In the genomic region with DNA sequence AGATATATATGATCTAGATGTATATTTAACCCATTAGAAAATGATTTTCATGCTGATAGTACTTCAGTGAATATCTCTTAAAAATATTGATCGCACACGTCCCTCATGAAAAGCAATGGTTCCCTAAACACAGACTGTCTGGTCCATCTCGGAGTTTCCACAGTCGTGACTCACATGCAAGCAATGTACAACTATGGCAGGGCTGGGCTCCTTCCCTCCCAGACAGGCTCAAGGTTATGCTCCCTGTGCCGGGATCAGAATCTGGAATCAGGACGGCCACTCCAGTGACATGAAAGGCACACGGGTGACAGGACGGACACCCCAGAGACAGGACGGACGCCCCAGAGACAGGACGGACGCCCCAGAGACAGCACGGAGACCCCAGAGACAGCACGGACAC, we compare ENCODE assay signal across 1 cellular context.
TF ChIP-seq lines count a peak whose summit lies in the region.

No MANE protein-coding gene starts in this region.

TF ChIP-seq in H1, 55 proteins besides CTCF, POLR2A, EP300 and RAD21:
- TF ChIP-seq TAF7 (optimal IDR thresholded peaks at IDR 0.05; ENCODE audit: borderline replicate concordance, low read depth, low read length) (no peak), ATF2 (IDR thresholded peaks at IDR 0.05; ENCODE audit: low read length) (no peak), RXRA (IDR thresholded peaks at IDR 0.05; ENCODE audit: insufficient read depth, low read depth, low read length) (no peak), RBBP5 (IDR thresholded peaks at IDR 0.05; ENCODE audit: borderline replicate concordance, low read depth, low read length) (no peak), SUZ12 (IDR thresholded peaks at IDR 0.05; ENCODE audit: low read length) (no peak), CHD1 (IDR thresholded peaks at IDR 0.05; ENCODE audit: low read depth, low read length) (no peak), SP1 (IDR thresholded peaks at IDR 0.05; ENCODE audit: low read depth, low read length) (no peak), HDAC6 (IDR thresholded peaks at IDR 0.05; ENCODE audit: low read depth, low read length) (no peak), MAFK (IDR thresholded peaks at IDR 0.05; ENCODE audit: low read depth, low read length) (no peak), BACH1 (IDR thresholded peaks at IDR 0.05; ENCODE audit: low read length) (no peak), JUN (IDR thresholded peaks at IDR 0.05; ENCODE audit: low read depth, low read length) (no peak), FOSL1 (IDR thresholded peaks at IDR 0.05; ENCODE audit: insufficient read depth, low read depth, low read length) (no peak)
